In genomic region chr18:8632386-8632785, GRCh38 we compare ENCODE assay signal across 14 cellular contexts. TPM values are rescaled to one million over a fixed set of nuclear protein-coding genes. Genes with fewer than 3 reads are reported as not detected.
DNase-seq lines count a peak whose midpoint lies in the region; ATAC-seq and TF ChIP-seq lines count a peak whose summit lies in the region.
"Had no signal": no experiment of that assay in that cellular context is flagged by ENCODE, and none has a peak within 500 bp of the region (broad histone marks: within the 10 kb centered on the region; RNA-seq: fewer than 3 reads in every experiment).

No MANE protein-coding gene starts in this region.

- no peak overlapping the region for H3T11ph ChIP-seq in H9 (ENCODE audit: low read length)

- H3K4me1 Mint-ChIP-seq in activated naive CD8-positive, alpha-beta T cell treated with anti-CD3 and anti-CD28 coated beads, Interleukin-2, amount 50 U/mL, for 24 hours: peaks cover 2% of the 10 kb centered on the region
- no peaks in the 10 kb centered on the region for H3K4me1 Mint-ChIP-seq in activated naive CD8-positive, alpha-beta T cell treated with anti-CD3 and anti-CD28 coated beads for 36 hours
- H3K4me1 Mint-ChIP-seq in H9 (peaks cover 36 to 40% of the 10 kb centered on the region in 2 experiments), WTC11 (peaks cover 75% of the 10 kb centered on the region)
- H3K4me1 Mint-ChIP-seq in natural killer cell treated with Interleukin-12 subunit alpha and Interleukin-12 subunit beta and Interleukin-15 and Interleukin-18, amount 100 ng/mL, for 72 hours (ENCODE audit: low read depth in 2 of 2): peaks cover 10 to 22% of the 10 kb centered on the region in 2 donors

- no peaks in the 10 kb centered on the region for H4K20me1 ChIP-seq in H9 (ENCODE audit: control insufficient read depth, insufficient read depth, insufficient read length)

- H4K91ac ChIP-seq in H9 (ENCODE audit: insufficient read length, low read depth, low read length): no peak overlapping the region

- peaks cover 0 to 42% of the 10 kb centered on the region in 2 donors for H3K36me3 ChIP-seq in gastrocnemius medialis
- peaks cover 16 to 86% (median 17%) of the 10 kb centered on the region in 3 donors for H3K36me3 ChIP-seq in esophagus squamous epithelium

- H3K4me3 ChIP-seq in gastrocnemius medialis (no peak overlapping the region), esophagus squamous epithelium (no peak overlapping the region)

- H3K23me2 ChIP-seq in H9 (ENCODE audit: insufficient read length, low read depth, low read length, poor library complexity, severe bottlenecking): no peaks in the 10 kb centered on the region

- peaks cover 21% of the 10 kb centered on the region; the same call in 1 of the 2 replicates for H3K79me2 ChIP-seq in H9 (ENCODE audit: insufficient read depth, low read length)

- H2AFZ ChIP-seq in H9 (ENCODE audit: low read length): no peak overlapping the region

- TF ChIP-seq CTCF in H9 (conservative IDR thresholded peaks at IDR 0.05): no peak
- TF ChIP-seq CTCF in WTC11 (IDR thresholded peaks at IDR 0.05): no peak
- no peak for TF ChIP-seq CTCF in gastrocnemius medialis (IDR thresholded peaks at IDR 0.05 in 4 of 5, conservative IDR thresholded peaks at IDR 0.05 in 1 of 5)
- no peak for TF ChIP-seq CTCF in esophagus squamous epithelium (IDR thresholded peaks at IDR 0.05)

- peak overlapping the region; percentile 65 for H3K27ac Mint-ChIP-seq in activated naive CD8-positive, alpha-beta T cell treated with anti-CD3 and anti-CD28 coated beads, Interleukin-2, amount 50 U/mL, for 24 hours
- H3K27ac Mint-ChIP-seq in activated naive CD8-positive, alpha-beta T cell treated with anti-CD3 and anti-CD28 coated beads for 36 hours: no peak overlapping the region
- H3K27ac Mint-ChIP-seq in H9 (peak overlapping the region in 2 of 3 experiments; percentile 53 to 62; a peak in 3 of 7 replicates), WTC11 (peak overlapping the region; percentile 70)
- no peak overlapping the region for H3K27ac Mint-ChIP-seq in natural killer cell treated with Interleukin-12 subunit alpha and Interleukin-12 subunit beta and Interleukin-15 and Interleukin-18, amount 100 ng/mL, for 72 hours
- H3K27ac Mint-ChIP-seq: CD4-positive, alpha-beta T cell had no signal

- in situ Hi-C loops in gastrocnemius medialis (cut with MboI; ENCODE audit: low sequenced_read_pairs in 4 of 4): no loop called here

- H3K9me3 ChIP-seq in H9 (ENCODE audit: control insufficient read depth, low read depth, low read length): no peaks in the 10 kb centered on the region
- H3K9me3 ChIP-seq in gastrocnemius medialis: no peaks in the 10 kb centered on the region
- no peaks in the 10 kb centered on the region for H3K9me3 ChIP-seq in esophagus squamous epithelium
- H3K9me3 ChIP-seq: Caco-2 had no signal

- H2BK120ac ChIP-seq in H9 (ENCODE audit: low read depth, low read length, poor library complexity, severe bottlenecking): no peak overlapping the region

- H3K9ac ChIP-seq in H9 (ENCODE audit: extremely low read depth, insufficient read length, low read length): no peak overlapping the region

- CTCF ChIA-PET in WTC11 (lab: Charles Lee): interaction anchor here (0.7 to 1.6 kb wide), 5 partner anchors 23 to 627 kb away, joined by 3 to 6 read pairs (median 3); partner anchors contain the start of gene RAB12

- H4K8ac ChIP-seq in H9 (replicated peaks; ENCODE audit: insufficient read length, low read depth, low read length): no peak overlapping the region

- H3K27ac ChIP-seq in H9 (ENCODE audit: insufficient read length, low read depth, low read length) (no peak overlapping the region), gastrocnemius medialis (peak overlapping the region; percentile 50 to 61 (median 55)), esophagus squamous epithelium (no peak overlapping the region)
- H3K27ac ChIP-seq: C4-2B had no signal

- POLR2A ChIA-PET in WTC11 (lab: Charles Lee): interaction anchor here (0.6 kb wide), 1 partner anchor 8 kb away, joined by 4 read pairs; no protein-coding TSS in a partner anchor

- no peak for ATAC-seq in activated naive CD8-positive, alpha-beta T cell treated with anti-CD3 and anti-CD28 coated beads, Interleukin-2, amount 50 U/mL, for 24 hours
- ATAC-seq in WTC11 (no peak), gastrocnemius medialis (peak in 1 of 2 donors; percentile 7), GM21786 (IDR thresholded peaks at IDR 0.05; ENCODE audit: unreplicated experiment) (no peak)
- no peak for ATAC-seq in natural killer cell treated with Interleukin-12 subunit alpha and Interleukin-12 subunit beta and Interleukin-15 and Interleukin-18, amount 100 ng/mL, for 72 hours

- H3K27me3 ChIP-seq in H9 (ENCODE audit: insufficient read depth, low read length) (no peaks in the 10 kb centered on the region), gastrocnemius medialis (no peaks in the 10 kb centered on the region), esophagus squamous epithelium (no peaks in the 10 kb centered on the region)

- H3K9me3 Mint-ChIP-seq in activated naive CD8-positive, alpha-beta T cell treated with anti-CD3 and anti-CD28 coated beads, Interleukin-2, amount 50 U/mL, for 24 hours: no peaks in the 10 kb centered on the region
- H3K9me3 Mint-ChIP-seq in activated naive CD8-positive, alpha-beta T cell treated with anti-CD3 and anti-CD28 coated beads for 36 hours: no peaks in the 10 kb centered on the region
- H3K9me3 Mint-ChIP-seq in H9 (no peaks in the 10 kb centered on the region), WTC11 (no peaks in the 10 kb centered on the region)
- no peaks in the 10 kb centered on the region for H3K9me3 Mint-ChIP-seq in natural killer cell treated with Interleukin-12 subunit alpha and Interleukin-12 subunit beta and Interleukin-15 and Interleukin-18, amount 100 ng/mL, for 72 hours
- H3K9me3 Mint-ChIP-seq: CD4-positive, alpha-beta T cell had no signal

- H2BK12ac ChIP-seq in H9 (ENCODE audit: insufficient read length, low read depth, low read length): no peak overlapping the region

- H3K4ac ChIP-seq in H9 (ENCODE audit: low read depth, low read length): no peak overlapping the region

- H3K27me3 Mint-ChIP-seq in activated naive CD8-positive, alpha-beta T cell treated with anti-CD3 and anti-CD28 coated beads, Interleukin-2, amount 50 U/mL, for 24 hours: no peaks in the 10 kb centered on the region
- H3K27me3 Mint-ChIP-seq in activated naive CD8-positive, alpha-beta T cell treated with anti-CD3 and anti-CD28 coated beads for 36 hours: no peaks in the 10 kb centered on the region
- no peaks in the 10 kb centered on the region for H3K27me3 Mint-ChIP-seq in H9 (ENCODE audit: low read depth)
- H3K27me3 Mint-ChIP-seq in WTC11 (ENCODE audit: low read depth): no peaks in the 10 kb centered on the region
- no peaks in the 10 kb centered on the region for H3K27me3 Mint-ChIP-seq in natural killer cell treated with Interleukin-12 subunit alpha and Interleukin-12 subunit beta and Interleukin-15 and Interleukin-18, amount 100 ng/mL, for 72 hours
- H3K27me3 Mint-ChIP-seq: CD4-positive, alpha-beta T cell had no signal

- no peak overlapping the region for H3K4me3 Mint-ChIP-seq in activated naive CD8-positive, alpha-beta T cell treated with anti-CD3 and anti-CD28 coated beads, Interleukin-2, amount 50 U/mL, for 24 hours
- H3K4me3 Mint-ChIP-seq in activated naive CD8-positive, alpha-beta T cell treated with anti-CD3 and anti-CD28 coated beads for 36 hours: no peak overlapping the region
- no peak overlapping the region for H3K4me3 Mint-ChIP-seq in H9
- H3K4me3 Mint-ChIP-seq in WTC11: no peak overlapping the region
- no peak overlapping the region for H3K4me3 Mint-ChIP-seq in natural killer cell treated with Interleukin-12 subunit alpha and Interleukin-12 subunit beta and Interleukin-15 and Interleukin-18, amount 100 ng/mL, for 72 hours
- H3K4me3 Mint-ChIP-seq: CD4-positive, alpha-beta T cell had no signal

- WGBS in H9 (ENCODE audit: extremely low coverage, insufficient read length, low lambda C conversion rate): no CpG with 5 or more reads among the region's 4 CpGs
- WGBS in esophagus squamous epithelium, 2 donors: 82 to 96% methylated on average over 4 of the region's 4 CpGs

- no peak overlapping the region for H2AK5ac ChIP-seq in H9 (ENCODE audit: insufficient read length, low read length)

- intact Hi-C loops in gastrocnemius medialis (cut with DNase I; ENCODE audit: low total_unique reads) (no loop called here), esophagus squamous epithelium (cut with DNase I) (no loop called here)

- no peaks in the 10 kb centered on the region for H3K79me1 ChIP-seq in H9 (ENCODE audit: insufficient read depth, low read depth, low read length, poor library complexity, severe bottlenecking)

- H3K36me3 Mint-ChIP-seq in activated naive CD8-positive, alpha-beta T cell treated with anti-CD3 and anti-CD28 coated beads, Interleukin-2, amount 50 U/mL, for 24 hours (ENCODE audit: low read depth): peaks cover 41% of the 10 kb centered on the region
- peaks cover 13% of the 10 kb centered on the region for H3K36me3 Mint-ChIP-seq in activated naive CD8-positive, alpha-beta T cell treated with anti-CD3 and anti-CD28 coated beads for 36 hours
- H3K36me3 Mint-ChIP-seq in H9 (ENCODE audit: insufficient read depth in 1 of 3, low read depth in 3 of 3) (peaks cover 46 to 82% (median 46%) of the 10 kb centered on the region in 3 experiments), WTC11 (peaks cover 72% of the 10 kb centered on the region)
- peaks cover 6% of the 10 kb centered on the region for H3K36me3 Mint-ChIP-seq in natural killer cell treated with Interleukin-12 subunit alpha and Interleukin-12 subunit beta and Interleukin-15 and Interleukin-18, amount 100 ng/mL, for 72 hours

- no peak overlapping the region for H3K56ac ChIP-seq in H9 (ENCODE audit: insufficient read length, low read depth, low read length)

- H3K4me2 ChIP-seq in H9 (ENCODE audit: insufficient read depth, insufficient read length, low read length): no peak overlapping the region

- no peak overlapping the region for H4K5ac ChIP-seq in H9 (ENCODE audit: insufficient read length, low read depth, low read length)

- no peak overlapping the region for H2BK5ac ChIP-seq in H9 (ENCODE audit: insufficient read length, low read length)

- no peak overlapping the region for H3K23ac ChIP-seq in H9 (ENCODE audit: insufficient read length, low read depth, low read length)

- TF ChIP-seq POLR2A in gastrocnemius medialis (IDR thresholded peaks at IDR 0.05): no peak
- TF ChIP-seq POLR2A in esophagus squamous epithelium (IDR thresholded peaks at IDR 0.05): no peak

- no peak overlapping the region for H3K14ac ChIP-seq in H9 (ENCODE audit: insufficient read depth, low read length)

- no peak overlapping the region for H2BK20ac ChIP-seq in H9 (ENCODE audit: low read depth, low read length, poor library complexity, severe bottlenecking)

- H3K18ac ChIP-seq in H9 (ENCODE audit: insufficient read length, low read depth, low read length): no peak overlapping the region

- peaks cover 16% of the 10 kb centered on the region for H3K4me1 ChIP-seq in H9 (ENCODE audit: insufficient read depth, low read length)
- peaks cover 33 to 50% of the 10 kb centered on the region in 2 donors for H3K4me1 ChIP-seq in gastrocnemius medialis
- no peaks in the 10 kb centered on the region for H3K4me1 ChIP-seq in esophagus squamous epithelium
- H3K4me1 ChIP-seq: Caco-2 had no signal

- no peak overlapping the region for H2BK15ac ChIP-seq in H9 (ENCODE audit: low read depth, low read length)

- no peak for DNase-seq in activated naive CD8-positive, alpha-beta T cell treated with anti-CD3 and anti-CD28 coated beads, Interleukin-2, amount 50 U/mL, for 24 hours
- no peak for DNase-seq in activated naive CD8-positive, alpha-beta T cell treated with anti-CD3 and anti-CD28 coated beads for 36 hours
- DNase-seq in H9 (no peak), WTC11 (ENCODE audit: low spot score) (no peak), gastrocnemius medialis (no peak), esophagus squamous epithelium (lab: John Stamatoyannopoulos, UW) (no peak)
- DNase-seq in natural killer cell treated with Interleukin-12 subunit alpha and Interleukin-12 subunit beta and Interleukin-15 and Interleukin-18, amount 100 ng/mL, for 72 hours (ENCODE audit: low spot score): no peak
- DNase-seq: ACHN; Caco-2; CD4-positive, alpha-beta T cell; GOT3; H7 had no signal

RNA-seq across cellular contexts. Expression of gene RAB12, which starts 23.1 kb away (rescaled TPM):
- total RNA-seq in activated naive CD8-positive, alpha-beta T cell treated with anti-CD3 and anti-CD28 coated beads for 36 hours: 10 to 100 TPM; 12.5 to 14.8 TPM
- total RNA-seq in H9 (2021): 49.4 and 51.3 TPM in 2 replicates
- total RNA-seq in WTC11 (2021): 56.1 to 69.3 TPM (median 58.1 TPM) in 3 replicates
- total RNA-seq in gastrocnemius medialis: 100 to 1,000 TPM; 152 to 243 (median 213) TPM
- 10 to 100 TPM; 32.0 to 46.7 (median 39.1) TPM for total RNA-seq in esophagus squamous epithelium
- 10 to 100 TPM; 19.1 to 33.0 TPM for total RNA-seq in natural killer cell treated with Interleukin-12 subunit alpha and Interleukin-12 subunit beta and Interleukin-15 and Interleukin-18, amount 100 ng/mL, for 72 hours

Comparison
In these comparisons a context has a peak if more than half of its experiments do, and no peak if none do; other contexts are left out.
1. H3K27ac Mint-ChIP-seq: peak in activated naive CD8-positive, alpha-beta T cell treated with anti-CD3 and anti-CD28 coated beads, Interleukin-2, amount 50 U/mL, for 24 hours (single experiment), H9 (2 of 3) and WTC11 (single experiment); none in activated naive CD8-positive, alpha-beta T cell treated with anti-CD3 and anti-CD28 coated beads for 36 hours (single experiment) and natural killer cell treated with Interleukin-12 subunit alpha and Interleukin-12 subunit beta and Interleukin-15 and Interleukin-18, amount 100 ng/mL, for 72 hours (0 of 2).
2. H3K27ac ChIP-seq: peak in gastrocnemius medialis (4 of 4); none in H9 (single experiment) and esophagus squamous epithelium (0 of 4).